21 cellular contexts compared by ENCODE assay signal in genomic region chr1:34663031-34663430, GRCh38.
DNase-seq lines count a peak whose midpoint lies in the region; ATAC-seq, FAIRE-seq and TF ChIP-seq lines count a peak whose summit lies in the region.
"Had no signal": no experiment of that assay in that cellular context is flagged by ENCODE, and none has a peak within 500 bp of the region (broad histone marks: within the 10 kb centered on the region; RNA-seq: fewer than 3 reads in every experiment).

No MANE protein-coding gene starts in this region.

- DNase-seq in left ventricle myocardium superior, result no peak
- DNase-seq in right cardiac atrium, result no peak
- DNase-seq in OCI-M1 (lab: John Stamatoyannopoulos, UW), result peak; percentile 93
- peak in 2 of 4 experiments; percentile 25 to 71 for DNase-seq in K562 (ENCODE audit: extremely low read depth in 1 of 4, low spot score in 3 of 4)
- DNase-seq in osteocyte (ENCODE audit: extremely low spot score, unreplicated experiment), result peak; percentile 8
- DNase-seq in stimulated activated CD4-positive, alpha-beta T cell treated with anti-CD3 and anti-CD28 coated beads, Interleukin-2, amount 100 ng/mL, for 48 hours, result no peak
- no peak for DNase-seq in NCI-H146 (lab: John Stamatoyannopoulos, UW)
- DNase-seq: C1 segment of cervical spinal cord; CD8-positive, alpha-beta T cell; Kasumi-1; MV-4-11; NCI-H1105 treated with DMSO at 0.1 percent for 48 hours; NCI-H2029; NCI-H2227 treated with DMSO at 0.1 percent for 48 hours; SK-N-SH; SW 1271 had no signal

- TF ChIP-seq CTCF in K562 (IDR thresholded peaks at IDR 0.05 in 2 of 3, conservative IDR thresholded peaks at IDR 0.05 in 1 of 3; ENCODE audit: insufficient read depth in 2 of 3, low read depth in 1 of 3, low read length in 3 of 3), result no peak
- no peak for TF ChIP-seq CTCF in osteocyte (IDR thresholded peaks at IDR 0.05)

- H3K4me3 Mint-ChIP-seq in osteocyte (ENCODE audit: unreplicated experiment), result no peak overlapping the region
- H3K4me3 Mint-ChIP-seq: CD8-positive, alpha-beta T cell; T-helper 1 cell treated with Interleukin-12 subunit alpha and Interleukin-12 subunit beta and Interleukin-4 antibody, amounts not matched to agents 30 μg/mL and 1 μg/mL, for 36 hours had no signal

- H3K4me1 ChIP-seq in right cardiac atrium (ENCODE audit: control insufficient read depth, insufficient read depth, low read length), result no peaks in the 10 kb centered on the region
- H3K4me1 ChIP-seq in K562 (replicated peaks in 1 of 2; ENCODE audit: control insufficient read depth in 2 of 2, insufficient read depth in 2 of 2, low read length in 2 of 2), result peaks cover 0 to 3% of the 10 kb centered on the region in 2 experiments; a peak in 2 of 5 replicates

- no peaks in the 10 kb centered on the region for H3K9me1 ChIP-seq in K562 (ENCODE audit: control insufficient read depth, insufficient read depth, low read length)

- H3K4me1 Mint-ChIP-seq in osteocyte (ENCODE audit: unreplicated experiment), result no peaks in the 10 kb centered on the region

- no peaks in the 10 kb centered on the region for H3K27me3 Mint-ChIP-seq in osteocyte (ENCODE audit: unreplicated experiment)

- H3K9me3 ChIP-seq in right cardiac atrium (ENCODE audit: control insufficient read depth, low read length) (no peaks in the 10 kb centered on the region), K562 (replicated peaks; ENCODE audit: control insufficient read depth, insufficient read depth, low read depth, low read length) (no peaks in the 10 kb centered on the region)
- H3K9me3 ChIP-seq: SK-N-SH had no signal

- H3K27ac Mint-ChIP-seq in osteocyte (ENCODE audit: unreplicated experiment), result no peak overlapping the region
- H3K27ac Mint-ChIP-seq: CD8-positive, alpha-beta T cell; T-helper 1 cell treated with Interleukin-12 subunit alpha and Interleukin-12 subunit beta and Interleukin-4 antibody, amounts not matched to agents 30 μg/mL and 1 μg/mL, for 36 hours had no signal

- no peak for TF ChIP-seq POLR2A in K562 (conservative IDR thresholded peaks at IDR 0.05)

- TF ChIP-seq RAD21 in K562 (CRISPR knock-in tag; conservative IDR thresholded peaks at IDR 0.05 in 1 of 2, IDR thresholded peaks at IDR 0.05 in 1 of 2), result no peak

- H3K79me2 ChIP-seq in K562 (ENCODE audit: control insufficient read depth, insufficient read depth, low read length), result no peaks in the 10 kb centered on the region

- POLR2A ChIA-PET in K562 (lab: Yijun Ruan, JAX), result interaction anchor here (0.6 kb wide), 3 partner anchors 17 to 1655 kb away, joined by 3 to 4 read pairs (median 3); no protein-coding TSS in a partner anchor

- peak; percentile 84 for TF ChIP-seq EP300 in K562 (IDR thresholded peaks at IDR 0.05; ENCODE audit: low read length)

- H3K36me3 Mint-ChIP-seq in osteocyte (ENCODE audit: unreplicated experiment), result no peaks in the 10 kb centered on the region
- H3K36me3 Mint-ChIP-seq: CD8-positive, alpha-beta T cell had no signal

- H3K9me3 Mint-ChIP-seq in osteocyte (ENCODE audit: unreplicated experiment), result no peaks in the 10 kb centered on the region
- H3K9me3 Mint-ChIP-seq: CD8-positive, alpha-beta T cell; T-helper 1 cell treated with Interleukin-12 subunit alpha and Interleukin-12 subunit beta and Interleukin-4 antibody, amounts not matched to agents 30 μg/mL and 1 μg/mL, for 36 hours had no signal

- H3K9ac ChIP-seq in K562 (ENCODE audit: insufficient read depth in 1 of 2, low read depth in 2 of 2, low read length in 2 of 2), result no peak overlapping the region
- H3K9ac ChIP-seq: SK-N-SH had no signal

- CTCF ChIA-PET in K562 (lab: Yijun Ruan, JAX; ENCODE audit: low intra/inter-chr PET ratio), result no interaction called here

- ATAC-seq in left ventricle myocardium superior (peak; percentile 40), right cardiac atrium (no peak), K562 (no peak; the same call in 2 of the 3 replicates)
- ATAC-seq: CD8-positive, alpha-beta T cell; Panc1 had no signal

- H3K4me3 ChIP-seq in right cardiac atrium (ENCODE audit: low read length) (no peak overlapping the region), K562 (no peak overlapping the region)

- H2AFZ ChIP-seq in K562 (ENCODE audit: low read depth, low read length), result no peak overlapping the region

- no TSS peak for BruUV-seq in K562 (replicated peaks; lab: Mats Ljungman, UMichigan)

- in situ Hi-C loops in K562 (cut with MboI), result no loop called here

- no peak overlapping the region for H3K27ac ChIP-seq in right cardiac atrium (ENCODE audit: low read length)
- no peak overlapping the region for H3K27ac ChIP-seq in K562 (ENCODE audit: extremely low read depth, low read depth, low read length)
- H3K27ac ChIP-seq: HL-60 had no signal

- FAIRE-seq in K562 (lab: Jason Lieb, UNC), result no peak
- FAIRE-seq: G401.6, H54 had no signal

- H3K36me3 ChIP-seq in K562 (ENCODE audit: control insufficient read depth, insufficient read depth, low read length), result no peaks in the 10 kb centered on the region

- H3K27me3 ChIP-seq in right cardiac atrium (ENCODE audit: control insufficient read depth, insufficient read depth) (no peaks in the 10 kb centered on the region), K562 (ENCODE audit: control insufficient read depth in 2 of 2, insufficient read depth in 2 of 2, low read length in 2 of 2) (peaks cover 0 to 11% of the 10 kb centered on the region in 2 experiments; a peak in 2 of 5 replicates)

- peak overlapping the region; percentile 22; the same call in 1 of the 2 replicates for H3K4me2 ChIP-seq in K562 (ENCODE audit: insufficient read depth, low read length)
- H3K4me2 ChIP-seq: SK-N-SH had no signal

- intact Hi-C loops in left ventricle myocardium superior (cut with micrococcal nuclease) (no loop called here), right cardiac atrium (cut with DNase I) (no loop called here), K562 (cut with micrococcal nuclease) (no loop called here)

- H4K20me1 ChIP-seq in K562 (replicated peaks; ENCODE audit: control insufficient read depth, insufficient read depth, low read length), result no peaks in the 10 kb centered on the region

TF ChIP-seq in K562, 482 proteins besides CTCF, POLR2A, EP300 and RAD21 (continues in another document):
- TF ChIP-seq CBX5 (IDR thresholded peaks at IDR 0.05; ENCODE audit: borderline replicate concordance, low read depth) (no peak), ZNF408 (CRISPR knock-in tag; IDR thresholded peaks at IDR 0.05; ENCODE audit: low read depth) (no peak), ZNF644 (tag; IDR thresholded peaks at IDR 0.05; ENCODE audit: low read depth) (peak; percentile 45; the same call in 1 of the 2 replicates), ETV1 (tag; conservative IDR thresholded peaks at IDR 0.05; ENCODE audit: low read depth) (no peak), SMARCE1 (IDR thresholded peaks at IDR 0.05) (peak; percentile 51; the same call in 1 of the 2 replicates), ZNF197 (CRISPR knock-in tag; IDR thresholded peaks at IDR 0.05; ENCODE audit: low read depth) (peak; percentile 68; the same call in 1 of the 2 replicates), ZNF639 (CRISPR knock-in tag; conservative IDR thresholded peaks at IDR 0.05 in 1 of 2, IDR thresholded peaks at IDR 0.05 in 1 of 2) (peak in 1 of 2 experiments; percentile 61; a peak in 1 of 4 replicates), ZBTB9 (CRISPR knock-in tag; IDR thresholded peaks at IDR 0.05) (0 out of 2 replicates have a peak, but pooled peaks have one; percentile 39), NCOA6 (IDR thresholded peaks at IDR 0.05) (no peak), SMAD4 (CRISPR knock-in tag; conservative IDR thresholded peaks at IDR 0.05) (peak; percentile 34; the same call in 1 of the 2 replicates), ZNF134 (CRISPR knock-in tag; conservative IDR thresholded peaks at IDR 0.05) (0 out of 2 replicates have a peak, but pooled peaks have one; percentile 9), TAF15 (IDR thresholded peaks at IDR 0.05; ENCODE audit: low read depth, low read length) (no peak), MAFK (IDR thresholded peaks at IDR 0.05; ENCODE audit: low read length) (no peak), ELF4 (CRISPR knock-in tag; IDR thresholded peaks at IDR 0.05) (peak; percentile 87), STAT5A (IDR thresholded peaks at IDR 0.05; ENCODE audit: borderline replicate concordance, low read length) (no peak), ZNF444 (CRISPR knock-in tag; IDR thresholded peaks at IDR 0.05) (no peak)
- TF ChIP-seq, protein P1, sequence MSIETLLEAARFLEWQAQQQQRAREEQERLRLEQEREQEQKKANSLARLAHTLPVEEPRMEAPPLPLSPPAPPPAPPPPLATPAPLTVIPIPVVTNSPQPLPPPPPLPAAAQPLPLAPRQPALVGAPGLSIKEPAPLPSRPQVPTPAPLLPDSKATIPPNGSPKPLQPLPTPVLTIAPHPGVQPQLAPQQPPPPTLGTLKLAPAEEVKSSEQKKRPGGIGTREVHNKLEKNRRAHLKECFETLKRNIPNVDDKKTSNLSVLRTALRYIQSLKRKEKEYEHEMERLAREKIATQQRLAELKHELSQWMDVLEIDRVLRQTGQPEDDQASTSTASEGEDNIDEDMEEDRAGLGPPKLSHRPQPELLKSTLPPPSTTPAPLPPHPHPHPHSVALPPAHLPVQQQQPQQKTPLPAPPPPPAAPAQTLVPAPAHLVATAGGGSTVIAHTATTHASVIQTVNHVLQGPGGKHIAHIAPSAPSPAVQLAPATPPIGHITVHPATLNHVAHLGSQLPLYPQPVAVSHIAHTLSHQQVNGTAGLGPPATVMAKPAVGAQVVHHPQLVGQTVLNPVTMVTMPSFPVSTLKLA (conservative IDR thresholded peaks at IDR 0.05), result 0 out of 4 replicates have a peak, but pooled peaks of 1 of the 2 experiments have one; percentile 18

Comparison
In these comparisons a context has a peak if more than half of its experiments do, and no peak if none do; other contexts are left out.
1. DNase-seq: peak in OCI-M1 (single experiment) and osteocyte (single experiment); none in left ventricle myocardium superior (single experiment), right cardiac atrium (0 of 3), stimulated activated CD4-positive, alpha-beta T cell treated with anti-CD3 and anti-CD28 coated beads, Interleukin-2, amount 100 ng/mL, for 48 hours (0 of 2) and NCI-H146 (single experiment).